In genomic region chr20:53612289-53612688, GRCh38 we compare ENCODE assay signal across 8 cellular contexts. TPM values are rescaled to one million over a fixed set of nuclear protein-coding genes. Genes with fewer than 3 reads are reported as not detected.
DNase-seq lines count a peak whose midpoint lies in the region; ATAC-seq and TF ChIP-seq lines count a peak whose summit lies in the region.
"Not testable (repeated sequence)": the region's sequence is repeated elsewhere in the genome, so short reads cannot be mapped to it uniquely, and the experiment has no call there.

No MANE protein-coding gene starts in this region.

- H3K56ac ChIP-seq in IMR-90 (ENCODE audit: extremely low read depth, insufficient read depth, low read length) = peak overlapping the region; percentile 16; the same call in 1 of the 2 replicates
- not testable (repeated sequence) for H3K56ac ChIP-seq in mesendoderm (ENCODE audit: low read length)

- H2AK5ac ChIP-seq in IMR-90 (ENCODE audit: low read depth, low read length) (peak overlapping the region; percentile 67), mesendoderm (ENCODE audit: low read length) (peak overlapping the region; percentile 65)

- H3K27me3 Mint-ChIP-seq in CD14-positive monocyte (ENCODE audit: low read depth in 3 of 3) = not testable (repeated sequence)

- H3K27ac ChIP-seq in IMR-90 (ENCODE audit: insufficient read depth, low read length) (peak overlapping the region; percentile 81), SJCRH30 (peak overlapping the region; percentile 92), epithelial cell of prostate (peak overlapping the region; percentile 80), thoracic aorta (peak overlapping the region; percentile 17 to 57)
- not testable (repeated sequence) for H3K27ac ChIP-seq in mesendoderm (ENCODE audit: low read depth, low read length)

- H3K36me3 Mint-ChIP-seq in CD14-positive monocyte = not testable (repeated sequence)

- not testable (repeated sequence) for H3K4me3 Mint-ChIP-seq in CD14-positive monocyte

- H4K91ac ChIP-seq in IMR-90 (ENCODE audit: insufficient read depth, low read depth, low read length) = peak overlapping the region; percentile 95

- intact Hi-C loops in CD14-positive monocyte (cut with micrococcal nuclease); posterior vena cava (cut with DNase I): not testable (repeated sequence)
- intact Hi-C loops in IMR-90 (cut with micrococcal nuclease) = loop anchor here (5.0 kb wide), 1 partner anchor 125 kb away; no protein-coding TSS in a partner anchor

- peak overlapping the region; percentile 41 to 44; a peak in 3 of 4 replicates for H4K8ac ChIP-seq in IMR-90 (ENCODE audit: low read depth in 2 of 2, low read length in 2 of 2)
- not testable (repeated sequence) for H4K8ac ChIP-seq in mesendoderm (ENCODE audit: low read depth, low read length)

- ATAC-seq in IMR-90 (ENCODE audit: low read depth); thoracic aorta (ENCODE audit: insufficient number of reproducible peaks, low FRiP score, low read depth): not testable (repeated sequence)

- dilution Hi-C loops in IMR-90 (cut with HindIII; ENCODE audit: low sequenced_read_pairs, unreplicated experiment) = not testable (repeated sequence)

- H4K20me1 ChIP-seq in IMR-90 (ENCODE audit: insufficient read depth, low read length) = not testable (repeated sequence)

- H3K4me1 ChIP-seq in IMR-90 (ENCODE audit: control insufficient read depth, insufficient read depth, low read length) (peaks cover 17% of the 10 kb centered on the region), SJCRH30 (peaks cover 30% of the 10 kb centered on the region), thoracic aorta (ENCODE audit: control insufficient read depth in 1 of 2, low read depth in 2 of 2) (peaks cover 9 to 11% of the 10 kb centered on the region in 2 donors)
- not testable (repeated sequence) for H3K4me1 ChIP-seq in mesendoderm (ENCODE audit: control insufficient read depth, low read depth, low read length)

- H3K9ac ChIP-seq in IMR-90 (ENCODE audit: low read depth, low read length); mesendoderm (ENCODE audit: low read length): not testable (repeated sequence)

- peak overlapping the region; percentile 72; the same call in 1 of the 2 replicates for H4K5ac ChIP-seq in IMR-90 (ENCODE audit: low read depth, low read length)
- H4K5ac ChIP-seq in mesendoderm (ENCODE audit: low read length) = not testable (repeated sequence)

- peak overlapping the region in 6 of 7 donors; percentile 22 to 80 (median 56) for H3K27ac Mint-ChIP-seq in CD14-positive monocyte

- not testable (repeated sequence) for TF ChIP-seq RAD21 in IMR-90 (IDR thresholded peaks at IDR 0.05; ENCODE audit: low read length)

- POLR2A ChIA-PET in IMR-90 (lab: Charles Lee; ENCODE audit: unreplicated experiment) = not testable (repeated sequence)

- H3K4me3 ChIP-seq in IMR-90 (ENCODE audit: insufficient read depth, low read depth, low read length); SJCRH30; mesendoderm (ENCODE audit: low read length); thoracic aorta: not testable (repeated sequence)

- H2AFZ ChIP-seq in IMR-90 (replicated peaks; ENCODE audit: low read length, poor library complexity) = not testable (repeated sequence)

- in situ Hi-C loops in IMR-90 (cut with MboI; ENCODE audit: low sequenced_read_pairs) = not testable (repeated sequence)

- peak overlapping the region; percentile 12 for H3K14ac ChIP-seq in IMR-90 (replicated peaks; ENCODE audit: low read depth, low read length)

- CTCF ChIA-PET in IMR-90 (lab: Yijun Ruan, JAX) = interaction anchor here (0.6 to 1.5 kb wide), 3 partner anchors 11 to 304 kb away, joined by 3 to 4 read pairs (median 3); no protein-coding TSS in a partner anchor

- peak overlapping the region; percentile 93 for H3K18ac ChIP-seq in IMR-90 (ENCODE audit: low read depth, low read length)
- peak overlapping the region; percentile 94 for H3K18ac ChIP-seq in mesendoderm (ENCODE audit: low read length)

- H3K4ac ChIP-seq in IMR-90 (ENCODE audit: low read depth, low read length) (peak overlapping the region; percentile 97), mesendoderm (ENCODE audit: low read depth, low read length) (peak overlapping the region; percentile 9)

- H3K9me1 ChIP-seq in IMR-90 (ENCODE audit: insufficient read depth, low read length) = not testable (repeated sequence)

- H2BK20ac ChIP-seq in IMR-90 (ENCODE audit: low read depth, low read length) = peak overlapping the region; percentile 98

- not testable (repeated sequence) for DNase-seq in CD14-positive monocyte (ENCODE audit: low spot score); IMR-90; SJCRH30; epithelial cell of prostate (ENCODE audit: low read depth, low spot score); mesendoderm; thoracic aorta (ENCODE audit: low spot score)
- DNase-seq in amniotic epithelial cell (ENCODE audit: low read depth) (peak; percentile 45), posterior vena cava (ENCODE audit: low spot score) (peak; percentile 11)

- not testable (repeated sequence) for TF ChIP-seq POLR2A in IMR-90 (IDR thresholded peaks at IDR 0.05; ENCODE audit: low read depth, low read length)

- WGBS in IMR-90 (ENCODE audit: extremely low coverage in 2 of 2, insufficient read length in 1 of 2), 2 experiments = no CpG with 5 or more reads among the region's 8 CpGs
- no CpG with 5 or more reads among the region's 8 CpGs for WGBS in mesendoderm (ENCODE audit: extremely low coverage, insufficient coverage, low lambda C conversion rate)

- peak overlapping the region; percentile 97 for H2BK5ac ChIP-seq in IMR-90 (ENCODE audit: low read depth, low read length, poor library complexity, severe bottlenecking)
- H2BK5ac ChIP-seq in mesendoderm (ENCODE audit: low read length) = not testable (repeated sequence)

- H3K4me2 ChIP-seq in IMR-90 (ENCODE audit: low read depth, low read length); mesendoderm (ENCODE audit: low read length): not testable (repeated sequence)

- not testable (repeated sequence) for H3K23ac ChIP-seq in IMR-90 (ENCODE audit: low read depth, low read length); mesendoderm (ENCODE audit: low read length)

- not testable (repeated sequence) for H3K79me2 ChIP-seq in mesendoderm (ENCODE audit: control insufficient read depth, insufficient read depth, low read length)

- H3K36me3 ChIP-seq in IMR-90 (ENCODE audit: control insufficient read depth, insufficient read depth, low read length); SJCRH30; mesendoderm (ENCODE audit: control insufficient read depth, insufficient read depth, low read length); thoracic aorta: not testable (repeated sequence)

- not testable (repeated sequence) for H3K9me3 ChIP-seq in IMR-90 (ENCODE audit: control insufficient read depth, insufficient read depth, low read length); SJCRH30 (replicated peaks); thoracic aorta

- not testable (repeated sequence) for BruUV-seq in IMR-90 (replicated peaks; lab: Mats Ljungman, UMichigan)

- H3K27me3 ChIP-seq in IMR-90 (ENCODE audit: control insufficient read depth, insufficient read depth, low read length); SJCRH30; mesendoderm (ENCODE audit: insufficient read depth, low read length, poor library complexity); thoracic aorta (replicated peaks; ENCODE audit: insufficient read depth): not testable (repeated sequence)

- not testable (repeated sequence) for H3K9me3 Mint-ChIP-seq in CD14-positive monocyte

- TF ChIP-seq CTCF in CD14-positive monocyte (IDR thresholded peaks at IDR 0.05); IMR-90 (conservative IDR thresholded peaks at IDR 0.05; ENCODE audit: low read depth, low read length); thoracic aorta (IDR thresholded peaks at IDR 0.05): not testable (repeated sequence)

- H2BK120ac ChIP-seq in IMR-90 (ENCODE audit: low read depth, low read length) (peak overlapping the region; percentile 99), mesendoderm (ENCODE audit: low read depth, low read length) (peak overlapping the region; percentile 93)

- H2BK15ac ChIP-seq in IMR-90 (ENCODE audit: low read depth, low read length) = peak overlapping the region; percentile 54; the same call in 2 of the 3 replicates
- H2BK15ac ChIP-seq in mesendoderm (replicated peaks; ENCODE audit: low read depth) = peak overlapping the region; percentile 12

- H2AK9ac ChIP-seq in IMR-90 (replicated peaks; ENCODE audit: low read depth, low read length, poor library complexity) = not testable (repeated sequence)

- peaks cover 0 to 20% of the 10 kb centered on the region in 2 experiments; a peak in 2 of 4 replicates for H3K79me1 ChIP-seq in IMR-90 (ENCODE audit: low read depth in 1 of 2, low read length in 2 of 2)
- H3K79me1 ChIP-seq in mesendoderm (ENCODE audit: low read length) = not testable (repeated sequence)

- H3K4me1 Mint-ChIP-seq in CD14-positive monocyte = peaks cover 40% of the 10 kb centered on the region

RNA-seq across cellular contexts. Expression of gene ZNF217, which starts 18.6 kb away (rescaled TPM):
- polyA plus RNA-seq in CD14-positive monocyte = 10 to 100 TPM; 10.5 to 41.5 TPM
- total RNA-seq in IMR-90 (2012; rRNA removed) = 25.8 and 27.8 TPM in 2 replicates
- polyA plus RNA-seq in IMR-90 (2012; rRNA removed) = 6.9 and 9.1 TPM in 2 replicates
- 2.4 and 4.1 TPM in 2 replicates for polyA plus RNA-seq in IMR-90 (2012; cell fraction: cytosol; rRNA removed)
- polyA plus RNA-seq in IMR-90 (2012; cell fraction: nucleus; rRNA removed; ENCODE audit: low replicate concordance) = 3.4 and 8.6 TPM in 2 replicates
- 37.6 and 42.8 TPM in 2 replicates for total RNA-seq in SJCRH30 (2014; rRNA removed; shearing (Covaris generic))
- polyA plus RNA-seq in mesendoderm (2013, experiment 1 of 2) = 22.0 TPM
- 21.5 TPM for polyA plus RNA-seq in mesendoderm (2013, experiment 2 of 2)
- 10 to 100 TPM; 18.4 to 22.7 TPM for total RNA-seq in posterior vena cava
- 10 to 100 TPM; 12.5 to 21.4 TPM for total RNA-seq in thoracic aorta
